Comparison of ENCODE assay signal across 19 cellular contexts in genomic region chr5:134943547-134943946, GRCh38. TPM values are rescaled to one million over a fixed set of nuclear protein-coding genes. Genes with fewer than 3 reads are reported as not detected.
DNase-seq lines count a peak whose midpoint lies in the region; ATAC-seq, FAIRE-seq and TF ChIP-seq lines count a peak whose summit lies in the region.
"Had no signal": no experiment of that assay in that cellular context is flagged by ENCODE, and none has a peak within 500 bp of the region (broad histone marks: within the 10 kb centered on the region; RNA-seq: fewer than 3 reads in every experiment).

No MANE protein-coding gene starts in this region.

- H3K4ac ChIP-seq in IMR-90 (ENCODE audit: low read depth, low read length), result peak overlapping the region; percentile 33; the same call in 1 of the 2 replicates

- H2BK20ac ChIP-seq in IMR-90 (ENCODE audit: low read depth, low read length), result no peak overlapping the region

- no peaks in the 10 kb centered on the region for H3K79me1 ChIP-seq in IMR-90 (ENCODE audit: low read depth in 1 of 2, low read length in 2 of 2)

- H3K18ac ChIP-seq in IMR-90 (ENCODE audit: low read depth, low read length), result no peak overlapping the region; the same call in 1 of the 2 replicates

- no peaks in the 10 kb centered on the region for H3F3A ChIP-seq in GM23338 (replicated peaks; ENCODE audit: low read depth)

- no peak overlapping the region for H3K27ac ChIP-seq in GM23338 (ENCODE audit: low read depth)
- no peak overlapping the region for H3K27ac ChIP-seq in IMR-90 (ENCODE audit: insufficient read depth, low read length)
- no peak overlapping the region for H3K27ac ChIP-seq in K562 (ENCODE audit: extremely low read depth, low read depth, low read length)
- H3K27ac ChIP-seq: C4-2B had no signal

- H3K9me3 ChIP-seq in IMR-90 (ENCODE audit: control insufficient read depth, insufficient read depth, low read length) (no peaks in the 10 kb centered on the region), K562 (replicated peaks; ENCODE audit: control insufficient read depth, insufficient read depth, low read depth, low read length) (no peaks in the 10 kb centered on the region)
- H3K9me3 ChIP-seq: Caco-2 had no signal

- no peak for TF ChIP-seq EP300 in K562 (IDR thresholded peaks at IDR 0.05; ENCODE audit: low read length)

- H3K4me3 Mint-ChIP-seq in GM23338 (no peak overlapping the region), nephron (no peak overlapping the region)
- H3K4me3 Mint-ChIP-seq: CD4-positive, alpha-beta T cell had no signal

- H3K9me3 Mint-ChIP-seq in GM23338, result no peaks in the 10 kb centered on the region
- no peaks in the 10 kb centered on the region for H3K9me3 Mint-ChIP-seq in nephron
- H3K9me3 Mint-ChIP-seq: CD4-positive, alpha-beta T cell had no signal

- H3K27ac Mint-ChIP-seq in GM23338 (no peak overlapping the region), nephron (peak overlapping the region; percentile 59 to 93 (median 88))
- H3K27ac Mint-ChIP-seq: CD4-positive, alpha-beta T cell had no signal

- no peaks in the 10 kb centered on the region for H3K9me2 ChIP-seq in GM23338 (ENCODE audit: insufficient read depth)

- no peak for FAIRE-seq in K562 (lab: Jason Lieb, UNC)
- FAIRE-seq: A204.1, D721Med had no signal

- peaks cover 3% of the 10 kb centered on the region; the same call in 1 of the 2 replicates for H3K9me1 ChIP-seq in IMR-90 (ENCODE audit: insufficient read depth, low read length)
- no peaks in the 10 kb centered on the region for H3K9me1 ChIP-seq in K562 (ENCODE audit: control insufficient read depth, insufficient read depth, low read length)

- H3K36me3 Mint-ChIP-seq in GM23338 (ENCODE audit: low read depth) (peaks cover 6% of the 10 kb centered on the region; the same call in 2 of the 3 replicates), nephron (ENCODE audit: low read depth) (peaks cover 6% of the 10 kb centered on the region)

- no peak overlapping the region for H2AK5ac ChIP-seq in IMR-90 (ENCODE audit: low read depth, low read length)

- no peak overlapping the region for H2AFZ ChIP-seq in GM23338
- H2AFZ ChIP-seq in IMR-90 (replicated peaks; ENCODE audit: low read length, poor library complexity), result no peak overlapping the region
- no peak overlapping the region for H2AFZ ChIP-seq in K562 (ENCODE audit: low read depth, low read length)

- H3K79me2 ChIP-seq in GM23338 (replicated peaks; ENCODE audit: insufficient read depth) (no peaks in the 10 kb centered on the region), K562 (ENCODE audit: control insufficient read depth, insufficient read depth, low read length) (no peaks in the 10 kb centered on the region)

- no CpG with 5 or more reads among the region's 1 CpG for WGBS in IMR-90 (ENCODE audit: extremely low coverage in 2 of 2, insufficient read length in 1 of 2), 2 experiments
- WGBS in K562 (ENCODE audit: insufficient coverage, low coverage, missing lambda C conversion rate), result 33% methylated on average over 1 of the region's 1 CpG

- H3K4me1 Mint-ChIP-seq in GM23338 (peaks cover 2% of the 10 kb centered on the region; the same call in 2 of the 3 replicates), nephron (peaks cover 20% of the 10 kb centered on the region)

- no peak overlapping the region; the same call in 1 of the 2 replicates for H4K5ac ChIP-seq in IMR-90 (ENCODE audit: low read depth, low read length)

- DNase-seq in GM23338 (ENCODE audit: low spot score) (no peak), IMR-90 (no peak), K562 (ENCODE audit: extremely low read depth in 1 of 4, low spot score in 3 of 4) (no peak), cortex of kidney (lab: John Stamatoyannopoulos, UW) (no peak), cerebellar cortex (ENCODE audit: low spot score) (no peak), NCI-H1048 (lab: John Stamatoyannopoulos, UW) (no peak), erythroblast (lab: John Stamatoyannopoulos, UW) (no peak)
- DNase-seq: AML-193; Caco-2; CD4-positive, alpha-beta T cell; GF-D8; GOT3; H7 had no signal

- TF ChIP-seq POLR2A in IMR-90 (IDR thresholded peaks at IDR 0.05; ENCODE audit: low read depth, low read length), result no peak
- TF ChIP-seq POLR2A in K562 (conservative IDR thresholded peaks at IDR 0.05), result no peak
- TF ChIP-seq POLR2A in erythroblast (IDR thresholded peaks at IDR 0.05; ENCODE audit: low read length), result no peak

- H3K27me3 ChIP-seq in GM23338 (ENCODE audit: insufficient read depth) (no peaks in the 10 kb centered on the region), IMR-90 (ENCODE audit: control insufficient read depth, insufficient read depth, low read length) (no peaks in the 10 kb centered on the region), K562 (ENCODE audit: control insufficient read depth in 2 of 2, insufficient read depth in 2 of 2, low read length in 2 of 2) (no peaks in the 10 kb centered on the region)

- BruUV-seq in IMR-90 (replicated peaks; lab: Mats Ljungman, UMichigan) (no TSS peak), K562 (replicated peaks; lab: Mats Ljungman, UMichigan) (no TSS peak)

- H3K4me1 ChIP-seq in GM23338 (ENCODE audit: insufficient read depth) (no peaks in the 10 kb centered on the region), IMR-90 (ENCODE audit: control insufficient read depth, insufficient read depth, low read length) (peaks cover 7% of the 10 kb centered on the region), K562 (replicated peaks in 1 of 2; ENCODE audit: control insufficient read depth in 2 of 2, insufficient read depth in 2 of 2, low read length in 2 of 2) (no peaks in the 10 kb centered on the region)
- H3K4me1 ChIP-seq: Caco-2 had no signal

- dilution Hi-C loops in IMR-90 (cut with HindIII; ENCODE audit: low sequenced_read_pairs, unreplicated experiment), result no loop called here

- no peak overlapping the region for H3K23ac ChIP-seq in IMR-90 (ENCODE audit: low read depth, low read length)

- H4K20me1 ChIP-seq in GM23338 (replicated peaks; ENCODE audit: insufficient read depth) (no peaks in the 10 kb centered on the region), IMR-90 (ENCODE audit: insufficient read depth, low read length) (no peaks in the 10 kb centered on the region; the same call in 1 of the 2 replicates), K562 (replicated peaks; ENCODE audit: control insufficient read depth, insufficient read depth, low read length) (no peaks in the 10 kb centered on the region)

- in situ Hi-C loops in IMR-90 (cut with MboI; ENCODE audit: low sequenced_read_pairs), result no loop called here
- in situ Hi-C loops in K562 (cut with MboI), result no loop called here

- no peak overlapping the region for H4K8ac ChIP-seq in IMR-90 (ENCODE audit: low read depth in 2 of 2, low read length in 2 of 2)

- POLR2A ChIA-PET in IMR-90 (lab: Charles Lee; ENCODE audit: unreplicated experiment), result no interaction called here
- POLR2A ChIA-PET in K562 (lab: Yijun Ruan, JAX), result interaction anchor here (0.6 kb wide), 2 partner anchors 32 to 930 kb away, joined by 3 read pairs; no protein-coding TSS in a partner anchor

- no peak overlapping the region for H3K9ac ChIP-seq in IMR-90 (ENCODE audit: low read depth, low read length)
- no peak overlapping the region for H3K9ac ChIP-seq in K562 (ENCODE audit: insufficient read depth in 1 of 2, low read depth in 2 of 2, low read length in 2 of 2)

- peak overlapping the region; percentile 85; the same call in 1 of the 2 replicates for H3K14ac ChIP-seq in IMR-90 (replicated peaks; ENCODE audit: low read depth, low read length)

- H3K4me3 ChIP-seq in GM23338 (no peak overlapping the region), IMR-90 (ENCODE audit: insufficient read depth, low read depth, low read length) (no peak overlapping the region), K562 (no peak overlapping the region)

- H3K27me3 Mint-ChIP-seq in GM23338 (ENCODE audit: insufficient read depth, low read depth, poor library complexity), result peaks cover 1% of the 10 kb centered on the region
- no peaks in the 10 kb centered on the region for H3K27me3 Mint-ChIP-seq in nephron (ENCODE audit: low read depth)
- H3K27me3 Mint-ChIP-seq: CD4-positive, alpha-beta T cell had no signal

- H2BK120ac ChIP-seq in IMR-90 (ENCODE audit: low read depth, low read length), result no peak overlapping the region

- no peak for TF ChIP-seq RAD21 in IMR-90 (IDR thresholded peaks at IDR 0.05; ENCODE audit: low read length)
- TF ChIP-seq RAD21 in K562 (CRISPR knock-in tag; conservative IDR thresholded peaks at IDR 0.05 in 1 of 2, IDR thresholded peaks at IDR 0.05 in 1 of 2), result no peak

- no peak overlapping the region for H2BK5ac ChIP-seq in IMR-90 (ENCODE audit: low read depth, low read length, poor library complexity, severe bottlenecking)

- H4K91ac ChIP-seq in IMR-90 (ENCODE audit: insufficient read depth, low read depth, low read length), result no peak overlapping the region

- H3K4me2 ChIP-seq in GM23338, result no peak overlapping the region
- no peak overlapping the region for H3K4me2 ChIP-seq in IMR-90 (ENCODE audit: low read depth, low read length)
- no peak overlapping the region for H3K4me2 ChIP-seq in K562 (ENCODE audit: insufficient read depth, low read length)

- H3K36me3 ChIP-seq in GM23338 (ENCODE audit: insufficient read depth) (no peaks in the 10 kb centered on the region), IMR-90 (ENCODE audit: control insufficient read depth, insufficient read depth, low read length) (no peaks in the 10 kb centered on the region), K562 (ENCODE audit: control insufficient read depth, insufficient read depth, low read length) (no peaks in the 10 kb centered on the region)

- CTCF ChIA-PET in IMR-90 (lab: Yijun Ruan, JAX) (no interaction called here), K562 (lab: Yijun Ruan, JAX; ENCODE audit: low intra/inter-chr PET ratio) (no interaction called here)

- 0 out of 3 replicates have a peak, but pooled peaks have one; percentile 25 for ATAC-seq in GM23338
- peak; percentile 73 for ATAC-seq in IMR-90 (ENCODE audit: low read depth)
- peak; percentile 69 for ATAC-seq in K562
- ATAC-seq: HCT116, HepG2 had no signal

- TF ChIP-seq CTCF in GM23338 (conservative IDR thresholded peaks at IDR 0.05; ENCODE audit: low read depth in 2 of 2) (no peak), IMR-90 (conservative IDR thresholded peaks at IDR 0.05; ENCODE audit: low read depth, low read length) (no peak), K562 (IDR thresholded peaks at IDR 0.05 in 2 of 3, conservative IDR thresholded peaks at IDR 0.05 in 1 of 3; ENCODE audit: insufficient read depth in 2 of 3, low read depth in 1 of 3, low read length in 3 of 3) (no peak), nephron (IDR thresholded peaks at IDR 0.05; ENCODE audit: unreplicated experiment in 3 of 3) (no peak)

- no peak overlapping the region for H3K56ac ChIP-seq in IMR-90 (ENCODE audit: extremely low read depth, insufficient read depth, low read length)

- H2BK15ac ChIP-seq in IMR-90 (ENCODE audit: low read depth, low read length), result no peak overlapping the region; the same call in 2 of the 3 replicates

- intact Hi-C loops in IMR-90 (cut with micrococcal nuclease), result no loop called here
- intact Hi-C loops in K562 (cut with micrococcal nuclease), result no loop called here

- no peak overlapping the region for H2AK9ac ChIP-seq in IMR-90 (replicated peaks; ENCODE audit: low read depth, low read length, poor library complexity)

RNA-seq across cellular contexts. Expression of gene CATSPER3, which starts 24.2 kb away (rescaled TPM):
- 0.74 TPM in 1 of 2 replicates, not detected in the other for total RNA-seq in GM23338 (2014; rRNA removed; shearing (Covaris generic))
- polyA plus RNA-seq in GM23338 (2016; fragmentation: Nextera tagmentation; extraction: Ambion mirVana) (0.19 and 0.37 TPM in 2 replicates), IMR-90 (2012; rRNA removed) (0.12 TPM in 1 of 2 replicates, not detected in the other), K562 (2011; rRNA removed) (1.5 and 1.7 TPM in 2 replicates), K562 (2014; fragmentation: Illumina TruSeq; extraction: Trizol) (0.29 and 0.37 TPM in 2 replicates), K562 (2014; fragmentation: Nextera tagmentation; extraction: Ambion mirVana) (under 1 TPM; 0.60 to 0.62 TPM), K562 (2014; rRNA removed) (0.22 and 0.61 TPM in 2 replicates)
- total RNA-seq in IMR-90 (2012; rRNA removed) (under 0.01 TPM in 1 of 2 replicates, not detected in the other), K562 (2014; rRNA removed) (0.14 and 0.45 TPM in 2 replicates), K562 (2014; rRNA removed; fragmentation: Illumina TruSeq; extraction: Trizol) (0.22 and 0.44 TPM in 2 replicates), K562 (2015; rRNA removed; fragmentation: Illumina TruSeq; extraction: Trizol) (0.38 and 0.43 TPM in 2 replicates), K562 (2021) (0.34 and 0.49 TPM in 2 replicates)
- polyA plus RNA-seq in IMR-90 (2012; cell fraction: cytosol; rRNA removed), result 0.02 and 0.05 TPM in 2 replicates
- 0.40 and 0.75 TPM in 2 replicates for polyA plus RNA-seq in IMR-90 (2012; cell fraction: nucleus; rRNA removed; ENCODE audit: low replicate concordance)
- total RNA-seq in K562 (2011; cell fraction: chromatin; rRNA removed; ENCODE audit: low replicate concordance), result 3.2 TPM in 2 replicates
- total RNA-seq in K562 (2011; cell fraction: nucleolus; rRNA removed), result 2.2 and 2.4 TPM in 2 replicates
- total RNA-seq in K562 (2011; cell fraction: nucleoplasm; rRNA removed), result 1.5 and 1.7 TPM in 2 replicates
- 0.86 and 1.4 TPM in 2 replicates for polyA plus RNA-seq in K562 (2011; cell fraction: cytosol; rRNA removed)
- polyA plus RNA-seq in K562 (2011; cell fraction: nucleus; rRNA removed), result 2.2 and 4.2 TPM in 2 replicates
- polyA plus RNA-seq in K562 (2012), result 0.44 and 0.97 TPM in 2 replicates
- 1.3 and 1.8 TPM in 2 replicates for polyA minus RNA-seq in K562 (2011; rRNA and poly(A)+ RNA removed)
- not detected in 2 replicates for polyA minus RNA-seq in K562 (2011; cell fraction: cytosol; rRNA and poly(A)+ RNA removed)
- 0.94 and 1.00 TPM in 2 replicates for polyA minus RNA-seq in K562 (2011; cell fraction: nucleus; rRNA and poly(A)+ RNA removed)

RNA-seq across cellular contexts. Expression of gene PCBD2, which starts 38.6 kb away (rescaled TPM):
- total RNA-seq in GM23338 (2014; rRNA removed; shearing (Covaris generic)), result 8.3 and 8.7 TPM in 2 replicates
- polyA plus RNA-seq in GM23338 (2016; fragmentation: Nextera tagmentation; extraction: Ambion mirVana) (16.0 and 18.8 TPM in 2 replicates), IMR-90 (2012; rRNA removed) (2.5 and 2.7 TPM in 2 replicates), K562 (2011; rRNA removed) (13.8 and 15.4 TPM in 2 replicates), K562 (2014; fragmentation: Illumina TruSeq; extraction: Trizol) (6.8 and 7.0 TPM in 2 replicates), K562 (2014; fragmentation: Nextera tagmentation; extraction: Ambion mirVana) (1 to 10 TPM; 7.1 to 7.8 TPM), K562 (2014; rRNA removed) (8.0 and 10.7 TPM in 2 replicates)
- total RNA-seq in IMR-90 (2012; rRNA removed) (2.2 and 2.8 TPM in 2 replicates), K562 (2014; rRNA removed) (5.2 and 8.9 TPM in 2 replicates), K562 (2014; rRNA removed; fragmentation: Illumina TruSeq; extraction: Trizol) (8.0 and 8.4 TPM in 2 replicates), K562 (2015; rRNA removed; fragmentation: Illumina TruSeq; extraction: Trizol) (6.7 and 6.8 TPM in 2 replicates), K562 (2021) (8.0 and 10.4 TPM in 2 replicates)
- 1.1 and 1.3 TPM in 2 replicates for polyA plus RNA-seq in IMR-90 (2012; cell fraction: cytosol; rRNA removed)
- 1.5 and 4.6 TPM in 2 replicates for polyA plus RNA-seq in IMR-90 (2012; cell fraction: nucleus; rRNA removed; ENCODE audit: low replicate concordance)
- 16.5 and 20.4 TPM in 2 replicates for total RNA-seq in K562 (2011; cell fraction: chromatin; rRNA removed; ENCODE audit: low replicate concordance)
- 7.8 and 9.9 TPM in 2 replicates for total RNA-seq in K562 (2011; cell fraction: nucleolus; rRNA removed)
- total RNA-seq in K562 (2011; cell fraction: nucleoplasm; rRNA removed), result 19.7 and 32.0 TPM in 2 replicates
- polyA plus RNA-seq in K562 (2011; cell fraction: cytosol; rRNA removed), result 5.9 and 10.1 TPM in 2 replicates
- 8.4 and 12.2 TPM in 2 replicates for polyA plus RNA-seq in K562 (2011; cell fraction: nucleus; rRNA removed)
- polyA plus RNA-seq in K562 (2012), result 7.2 and 8.8 TPM in 2 replicates
- 5.7 and 8.1 TPM in 2 replicates for polyA minus RNA-seq in K562 (2011; rRNA and poly(A)+ RNA removed)
- 5.2 and 6.5 TPM in 2 replicates for polyA minus RNA-seq in K562 (2011; cell fraction: cytosol; rRNA and poly(A)+ RNA removed)
- 5.0 and 5.7 TPM in 2 replicates for polyA minus RNA-seq in K562 (2011; cell fraction: nucleus; rRNA and poly(A)+ RNA removed)
